18 cellular contexts compared by ENCODE assay signal in the genomic region with DNA sequence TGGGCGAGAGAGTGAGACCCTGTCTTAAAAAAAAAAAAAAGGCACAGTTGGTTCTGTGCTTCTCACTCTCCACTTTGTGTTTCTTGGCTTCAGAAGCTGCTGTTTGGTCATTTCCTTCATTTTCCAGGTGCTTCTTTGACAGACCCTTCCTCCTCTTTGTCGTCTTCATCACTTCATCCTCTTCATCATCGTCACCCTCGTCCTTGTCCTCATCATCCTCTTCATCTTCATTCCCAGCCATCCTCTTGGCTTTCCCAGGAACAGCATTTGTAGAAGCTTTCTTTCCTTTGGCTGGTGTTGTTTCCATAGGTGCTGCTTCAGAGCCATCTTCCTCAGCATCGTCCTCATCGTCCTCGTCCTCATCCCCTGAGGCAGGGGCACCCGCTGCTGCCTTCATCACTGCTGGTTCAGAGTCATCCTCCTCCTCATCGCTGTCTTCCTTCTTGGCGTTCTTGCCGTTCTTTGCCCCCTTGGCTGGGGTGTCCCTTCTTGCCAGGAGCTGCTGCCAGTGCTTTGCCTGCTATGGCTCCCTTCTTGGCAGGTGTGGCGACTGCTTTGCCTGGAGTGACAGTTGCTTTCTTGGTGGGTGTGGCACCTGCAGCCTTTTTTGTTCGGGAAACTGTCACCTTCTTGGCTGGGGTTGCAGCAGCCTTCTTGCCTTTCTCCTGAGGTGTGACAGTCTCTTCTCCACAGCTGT. TPM values are rescaled to one million over a fixed set of nuclear protein-coding genes. Genes with fewer than 3 reads are reported as not detected.
DNase-seq lines count a peak whose midpoint lies in the region; ATAC-seq, FAIRE-seq and TF ChIP-seq lines count a peak whose summit lies in the region.
"Had no signal": no experiment of that assay in that cellular context is flagged by ENCODE, and none has a peak within 500 bp of the region (broad histone marks: within the 10 kb centered on the region; RNA-seq: fewer than 3 reads in every experiment).

No MANE protein-coding gene starts in this region.

- no peak for TF ChIP-seq EP300 in HepG2 (IDR thresholded peaks at IDR 0.05; ENCODE audit: low read depth in 2 of 2, low read length in 2 of 2)
- TF ChIP-seq EP300 in HepG2 (CRISPR knock-in tag; IDR thresholded peaks at IDR 0.05; ENCODE audit: borderline replicate concordance), result no peak
- TF ChIP-seq EP300 in upper lobe of left lung (IDR thresholded peaks at IDR 0.05), result no peak

- peaks cover 2 to 28% of the 10 kb centered on the region in 2 experiments; a peak in 4 of 5 replicates for H3K36me3 ChIP-seq in HepG2 (replicated peaks in 1 of 2; ENCODE audit: control insufficient read depth in 1 of 2, insufficient read depth in 2 of 2, low read length in 2 of 2)
- peaks cover 0 to 3% (median 0%) of the 10 kb centered on the region in 4 donors for H3K36me3 ChIP-seq in right lobe of liver
- peaks cover 0 to 15% (median 8%) of the 10 kb centered on the region in 4 donors for H3K36me3 ChIP-seq in upper lobe of left lung

- no peak for TF ChIP-seq RAD21 in HepG2 (CRISPR knock-in tag; IDR thresholded peaks at IDR 0.05)

- H3K4me3 Mint-ChIP-seq in activated T-helper 17 cell treated with anti-CD3 and anti-CD28 coated beads, Interleukin-2, amount 50 U/mL, for 72 hours, result no peak overlapping the region

- WGBS in HepG2 (ENCODE audit: low lambda C conversion rate), result 95% methylated on average over 13 of the region's 13 CpGs
- WGBS in right lobe of liver (ENCODE audit: insufficient coverage, low coverage, low lambda C conversion rate, missing lambda C conversion rate), result 87% methylated on average over 11 of the region's 13 CpGs
- WGBS in upper lobe of left lung, 2 donors, result 93% methylated on average over 12 to 13 of the region's 13 CpGs

- H3K4me2 ChIP-seq in HepG2 (ENCODE audit: low read depth, low read length), result no peak overlapping the region
- H3K4me2 ChIP-seq: SK-N-SH had no signal

- in situ Hi-C loops in HepG2 (cut with HindIII; ENCODE audit: extremely low pct_ligation_motif_present, low pct_unique_long_range_greater_than_20kb), result no loop called here

- ATAC-seq in HepG2 (no peak), right lobe of liver (no peak), upper lobe of left lung (ENCODE audit: low FRiP score in 2 of 2) (no peak)
- no peak for ATAC-seq in activated T-helper 17 cell treated with anti-CD3 and anti-CD28 coated beads, Interleukin-2, amount 50 U/mL, for 72 hours (replicated peaks)
- ATAC-seq: HCT116 had no signal

- H3K36me3 Mint-ChIP-seq in activated T-helper 17 cell treated with anti-CD3 and anti-CD28 coated beads, Interleukin-2, amount 50 U/mL, for 72 hours (ENCODE audit: low read depth), result peaks cover 67% of the 10 kb centered on the region

- H3K27me3 Mint-ChIP-seq in activated T-helper 17 cell treated with anti-CD3 and anti-CD28 coated beads, Interleukin-2, amount 50 U/mL, for 72 hours, result no peaks in the 10 kb centered on the region
- H3K27me3 Mint-ChIP-seq: CD4-positive, alpha-beta memory T cell had no signal

- TF ChIP-seq POLR2A in HepG2 (IDR thresholded peaks at IDR 0.05; ENCODE audit: insufficient read depth in 1 of 2, low read depth in 2 of 2, low read length in 2 of 2) (no peak), right lobe of liver (IDR thresholded peaks at IDR 0.05) (no peak), upper lobe of left lung (IDR thresholded peaks at IDR 0.05) (no peak)

- intact Hi-C loops in HepG2 (cut with micrococcal nuclease; ENCODE audit: unreplicated experiment), result no loop called here
- intact Hi-C loops in right lobe of liver (cut with DNase I), result no loop called here

- H3K9me3 ChIP-seq in HepG2 (ENCODE audit: low read length) (no peaks in the 10 kb centered on the region), right lobe of liver (no peaks in the 10 kb centered on the region), upper lobe of left lung (no peaks in the 10 kb centered on the region)
- H3K9me3 ChIP-seq: SK-N-SH had no signal

- POLR2A ChIA-PET in HepG2 (lab: Yijun Ruan, JAX), result interaction anchor here (1.0 kb wide), 1 partner anchor 15 kb away, joined by 4 read pairs; no protein-coding TSS in a partner anchor

- peak overlapping the region; percentile 58 for H3K27ac Mint-ChIP-seq in activated T-helper 17 cell treated with anti-CD3 and anti-CD28 coated beads, Interleukin-2, amount 50 U/mL, for 72 hours

- no peaks in the 10 kb centered on the region for H3K9me3 Mint-ChIP-seq in activated T-helper 17 cell treated with anti-CD3 and anti-CD28 coated beads, Interleukin-2, amount 50 U/mL, for 72 hours
- H3K9me3 Mint-ChIP-seq: CD4-positive, alpha-beta memory T cell had no signal

- peaks cover 48% of the 10 kb centered on the region for H3K79me2 ChIP-seq in HepG2 (ENCODE audit: insufficient read depth, low read length)

- no peak for DNase-seq in HepG2 (ENCODE audit: low spot score)
- no peak for DNase-seq in right lobe of liver
- no peak for DNase-seq in upper lobe of left lung
- no peak for DNase-seq in activated CD4-positive, alpha-beta T cell treated with anti-CD3 and anti-CD28 coated beads for 4 hours
- DNase-seq: ACHN; CD4-positive, alpha-beta memory T cell; DND-41; GDM1; GM23248; NCI-H146; NCI-H2227 treated with DMSO at 0.1 percent for 48 hours; NCI-H526 treated with DMSO at 0.1 percent for 48 hours; NK-92 treated with Interleukin-12 subunit alpha and Interleukin-12 subunit beta, amount 100 ng/mL, for 24 hours; SK-N-SH had no signal

- H4K20me1 ChIP-seq in HepG2 (ENCODE audit: insufficient read depth, low read length), result no peaks in the 10 kb centered on the region; the same call in 1 of the 2 replicates

- H3K4me1 Mint-ChIP-seq in activated T-helper 17 cell treated with anti-CD3 and anti-CD28 coated beads, Interleukin-2, amount 50 U/mL, for 72 hours, result peaks cover 16% of the 10 kb centered on the region

- no TSS peak for BruUV-seq in HepG2 (replicated peaks; lab: Mats Ljungman, UMichigan)

- no peak for FAIRE-seq in HepG2 (lab: Jason Lieb, UNC)
- FAIRE-seq: GM12892 had no signal

- no peak for TF ChIP-seq CTCF in HepG2 (CRISPR knock-in tag; IDR thresholded peaks at IDR 0.05)
- TF ChIP-seq CTCF in right lobe of liver (IDR thresholded peaks at IDR 0.05), result no peak
- no peak for TF ChIP-seq CTCF in upper lobe of left lung (IDR thresholded peaks at IDR 0.05)

- H3K4me3 ChIP-seq in HepG2 (replicated peaks in 1 of 3; ENCODE audit: insufficient read depth in 1 of 3, low read depth in 2 of 3, low read length in 3 of 3) (no peak overlapping the region), right lobe of liver (no peak overlapping the region), upper lobe of left lung (no peak overlapping the region)
- H3K4me3 ChIP-seq: GM23248 had no signal

- H2AFZ ChIP-seq in HepG2 (ENCODE audit: low read length), result no peak overlapping the region
- H2AFZ ChIP-seq: GM23248 had no signal

- CTCF ChIA-PET in HepG2 (lab: Yijun Ruan, JAX; ENCODE audit: low intra/inter-chr PET ratio, low total read pairs), result no interaction called here

- H3K4me1 ChIP-seq in HepG2 (ENCODE audit: insufficient read depth, low read length) (peaks cover 40% of the 10 kb centered on the region), right lobe of liver (no peaks in the 10 kb centered on the region), upper lobe of left lung (peaks cover 6 to 27% (median 10%) of the 10 kb centered on the region in 4 donors)

- H3K9ac ChIP-seq in HepG2 (ENCODE audit: insufficient read depth, low read depth, low read length), result no peak overlapping the region
- H3K9ac ChIP-seq: GM23248, SK-N-SH had no signal

- H3K27me3 ChIP-seq in HepG2 (ENCODE audit: control insufficient read depth in 1 of 2, insufficient read depth in 2 of 2, low read length in 2 of 2) (no peaks in the 10 kb centered on the region), right lobe of liver (no peaks in the 10 kb centered on the region), upper lobe of left lung (no peaks in the 10 kb centered on the region)

- H3K27ac ChIP-seq in HepG2 (ENCODE audit: extremely low read length, insufficient read depth, low read length), result no peak overlapping the region
- no peak overlapping the region for H3K27ac ChIP-seq in right lobe of liver
- no peak overlapping the region for H3K27ac ChIP-seq in upper lobe of left lung
- H3K27ac ChIP-seq: GM23248 had no signal

RNA-seq across cellular contexts. Expression of a gene that starts 7.1 kb away (rescaled TPM):
- total RNA-seq in HepG2 (2016; rRNA removed; fragmentation: Illumina TruSeq; extraction: Trizol), result 66.4 and 81.5 TPM in 2 replicates
- 37.0 and 38.7 TPM in 2 replicates for total RNA-seq in HepG2 (2016; cell fraction: cytosol; rRNA removed; fragmentation: Illumina TruSeq; extraction: Trizol; ENCODE audit: low read depth)
- total RNA-seq in HepG2 (2016; cell fraction: insoluble cytoplasmic fraction; rRNA removed; fragmentation: Illumina TruSeq; extraction: Trizol), result 54.7 and 84.6 TPM in 2 replicates
- 88.7 and 91.1 TPM in 2 replicates for total RNA-seq in HepG2 (2016; cell fraction: membrane; rRNA removed; fragmentation: Illumina TruSeq; extraction: Trizol)
- 50.3 and 58.9 TPM in 2 replicates for total RNA-seq in HepG2 (2016; cell fraction: nucleus; rRNA removed; fragmentation: Illumina TruSeq; extraction: Trizol)
- polyA plus RNA-seq in HepG2 (2011; rRNA removed), result 125 and 139 TPM in 2 replicates
- polyA plus RNA-seq in HepG2 (2011; cell fraction: cytosol; rRNA removed), result 72.4 and 105 TPM in 2 replicates
- 222 and 282 TPM in 2 replicates for polyA plus RNA-seq in HepG2 (2011; cell fraction: nucleus; rRNA removed)
- polyA plus RNA-seq in HepG2 (2012), result 114 and 126 TPM in 2 replicates
- polyA plus RNA-seq in HepG2 (2016; cell fraction: cytosol; fragmentation: Illumina TruSeq; extraction: Trizol; ENCODE audit: low read depth), result 45.2 and 45.6 TPM in 2 replicates
- 68.3 and 84.3 TPM in 2 replicates for polyA plus RNA-seq in HepG2 (2016; cell fraction: insoluble cytoplasmic fraction; fragmentation: Illumina TruSeq; extraction: Trizol; ENCODE audit: low read depth)
- polyA plus RNA-seq in HepG2 (2016; cell fraction: membrane; fragmentation: Illumina TruSeq; extraction: Trizol; ENCODE audit: low read depth), result 80.1 and 85.2 TPM in 2 replicates
- 135 and 137 TPM in 2 replicates for polyA plus RNA-seq in HepG2 (2016; cell fraction: nucleus; fragmentation: Illumina TruSeq; extraction: Trizol; ENCODE audit: insufficient read depth, low read depth)
- polyA minus RNA-seq in HepG2 (2011; rRNA and poly(A)+ RNA removed; ENCODE audit: low replicate concordance), result 117 and 139 TPM in 2 replicates
- 60.1 and 64.7 TPM in 2 replicates for polyA minus RNA-seq in HepG2 (2011; cell fraction: cytosol; rRNA and poly(A)+ RNA removed)
- 67.3 and 68.4 TPM in 2 replicates for polyA minus RNA-seq in HepG2 (2011; cell fraction: nucleus; rRNA and poly(A)+ RNA removed)
- 10 to 100 TPM in 4 of 6 experiments, 1 to 10 TPM in 2; 8.0 to 14.8 (median 12.4) TPM for total RNA-seq in right lobe of liver
- total RNA-seq in activated T-helper 17 cell treated with anti-CD3 and anti-CD28 coated beads, Interleukin-2, amount 50 U/mL, for 72 hours, result 100 to 1,000 TPM in 1 of 2 donors, 10 to 100 TPM in 1; 51.5 to 108 TPM
- total RNA-seq in upper lobe of left lung, result 100 to 1,000 TPM in 2 of 6 donors, 10 to 100 TPM in 4; 47.2 to 128 (median 78.9) TPM

RNA-seq across cellular contexts. Expression of a gene that starts 18.7 kb away (rescaled TPM):
- total RNA-seq in HepG2 (2016; rRNA removed; fragmentation: Illumina TruSeq; extraction: Trizol) (3.0 and 5.0 TPM in 2 replicates), right lobe of liver (1 to 10 TPM in 2 of 6 experiments, under 1 TPM in 3, not detected in 1; 0.43 to 1.2 (median 0.74) TPM), upper lobe of left lung (100 to 1,000 TPM in 1 of 6 donors, 10 to 100 TPM in 1, 1 to 10 TPM in 4; 1.9 to 130 (median 6.6) TPM)
- total RNA-seq in HepG2 (2016; cell fraction: cytosol; rRNA removed; fragmentation: Illumina TruSeq; extraction: Trizol; ENCODE audit: low read depth), result 7.7 and 12.2 TPM in 2 replicates
- total RNA-seq in HepG2 (2016; cell fraction: insoluble cytoplasmic fraction; rRNA removed; fragmentation: Illumina TruSeq; extraction: Trizol), result 2.7 and 3.9 TPM in 2 replicates
- 8.1 and 14.4 TPM in 2 replicates for total RNA-seq in HepG2 (2016; cell fraction: membrane; rRNA removed; fragmentation: Illumina TruSeq; extraction: Trizol)
- 1.6 and 3.7 TPM in 2 replicates for total RNA-seq in HepG2 (2016; cell fraction: nucleus; rRNA removed; fragmentation: Illumina TruSeq; extraction: Trizol)
- polyA plus RNA-seq in HepG2 (2011; rRNA removed), result 66.4 and 91.2 TPM in 2 replicates
- polyA plus RNA-seq in HepG2 (2011; cell fraction: cytosol; rRNA removed), result 27.0 and 41.7 TPM in 2 replicates
- polyA plus RNA-seq in HepG2 (2011; cell fraction: nucleus; rRNA removed), result 838 and 949 TPM in 2 replicates
- 36.4 and 41.6 TPM in 2 replicates for polyA plus RNA-seq in HepG2 (2012)
- polyA plus RNA-seq in HepG2 (2016; cell fraction: cytosol; fragmentation: Illumina TruSeq; extraction: Trizol; ENCODE audit: low read depth), result 10.3 and 12.4 TPM in 2 replicates
- polyA plus RNA-seq in HepG2 (2016; cell fraction: insoluble cytoplasmic fraction; fragmentation: Illumina TruSeq; extraction: Trizol; ENCODE audit: low read depth), result 4.0 and 6.0 TPM in 2 replicates
- polyA plus RNA-seq in HepG2 (2016; cell fraction: membrane; fragmentation: Illumina TruSeq; extraction: Trizol; ENCODE audit: low read depth), result 10.0 and 11.0 TPM in 2 replicates
- polyA plus RNA-seq in HepG2 (2016; cell fraction: nucleus; fragmentation: Illumina TruSeq; extraction: Trizol; ENCODE audit: insufficient read depth, low read depth), result 5.5 and 8.4 TPM in 2 replicates
- 0.12 and 15.7 TPM in 2 replicates for polyA minus RNA-seq in HepG2 (2011; rRNA and poly(A)+ RNA removed; ENCODE audit: low replicate concordance)
- polyA minus RNA-seq in HepG2 (2011; cell fraction: cytosol; rRNA and poly(A)+ RNA removed), result 5.2 and 6.7 TPM in 2 replicates
- 70.7 and 83.0 TPM in 2 replicates for polyA minus RNA-seq in HepG2 (2011; cell fraction: nucleus; rRNA and poly(A)+ RNA removed)
- 1 to 10 TPM in 1 of 2 donors, under 1 TPM in 1; 0.41 to 2.1 TPM for total RNA-seq in activated T-helper 17 cell treated with anti-CD3 and anti-CD28 coated beads, Interleukin-2, amount 50 U/mL, for 72 hours
- total RNA-seq: HT1080 had no signal

RNA-seq across cellular contexts. Expression of a gene that starts 23.7 kb away (rescaled TPM):
- total RNA-seq in HepG2 (2016; rRNA removed; fragmentation: Illumina TruSeq; extraction: Trizol), result 81.0 and 84.7 TPM in 2 replicates
- total RNA-seq in HepG2 (2016; cell fraction: cytosol; rRNA removed; fragmentation: Illumina TruSeq; extraction: Trizol; ENCODE audit: low read depth), result 70.4 and 100.0 TPM in 2 replicates
- 80.8 and 84.7 TPM in 2 replicates for total RNA-seq in HepG2 (2016; cell fraction: insoluble cytoplasmic fraction; rRNA removed; fragmentation: Illumina TruSeq; extraction: Trizol)
- total RNA-seq in HepG2 (2016; cell fraction: membrane; rRNA removed; fragmentation: Illumina TruSeq; extraction: Trizol), result 80.1 and 91.8 TPM in 2 replicates
- total RNA-seq in HepG2 (2016; cell fraction: nucleus; rRNA removed; fragmentation: Illumina TruSeq; extraction: Trizol), result 33.1 and 42.9 TPM in 2 replicates
- 199 and 202 TPM in 2 replicates for polyA plus RNA-seq in HepG2 (2011; rRNA removed)
- polyA plus RNA-seq in HepG2 (2011; cell fraction: cytosol; rRNA removed), result 251 and 366 TPM in 2 replicates
- polyA plus RNA-seq in HepG2 (2011; cell fraction: nucleus; rRNA removed), result 166 and 175 TPM in 2 replicates
- 67.3 and 131 TPM in 2 replicates for polyA plus RNA-seq in HepG2 (2012)
- 77.4 and 109 TPM in 2 replicates for polyA plus RNA-seq in HepG2 (2016; cell fraction: cytosol; fragmentation: Illumina TruSeq; extraction: Trizol; ENCODE audit: low read depth)
- 78.7 and 86.2 TPM in 2 replicates for polyA plus RNA-seq in HepG2 (2016; cell fraction: insoluble cytoplasmic fraction; fragmentation: Illumina TruSeq; extraction: Trizol; ENCODE audit: low read depth)
- polyA plus RNA-seq in HepG2 (2016; cell fraction: membrane; fragmentation: Illumina TruSeq; extraction: Trizol; ENCODE audit: low read depth), result 77.7 and 87.6 TPM in 2 replicates
- 59.2 and 68.0 TPM in 2 replicates for polyA plus RNA-seq in HepG2 (2016; cell fraction: nucleus; fragmentation: Illumina TruSeq; extraction: Trizol; ENCODE audit: insufficient read depth, low read depth)
- 52.1 and 111 TPM in 2 replicates for polyA minus RNA-seq in HepG2 (2011; rRNA and poly(A)+ RNA removed; ENCODE audit: low replicate concordance)
- polyA minus RNA-seq in HepG2 (2011; cell fraction: cytosol; rRNA and poly(A)+ RNA removed), result 30.4 and 35.6 TPM in 2 replicates
- polyA minus RNA-seq in HepG2 (2011; cell fraction: nucleus; rRNA and poly(A)+ RNA removed), result 38.6 and 51.1 TPM in 2 replicates
- 100 to 1,000 TPM in 1 of 6 experiments, 10 to 100 TPM in 5; 46.5 to 105 (median 56.7) TPM for total RNA-seq in right lobe of liver
- 10 to 100 TPM; 30.1 to 30.7 TPM for total RNA-seq in activated T-helper 17 cell treated with anti-CD3 and anti-CD28 coated beads, Interleukin-2, amount 50 U/mL, for 72 hours
- 100 to 1,000 TPM in 2 of 6 donors, 10 to 100 TPM in 4; 55.5 to 134 (median 80.5) TPM for total RNA-seq in upper lobe of left lung

RNA-seq across cellular contexts. Expression of a gene that starts 27.4 kb away (rescaled TPM):
- 0.48 and 1.1 TPM in 2 replicates for total RNA-seq in HepG2 (2016; rRNA removed; fragmentation: Illumina TruSeq; extraction: Trizol)
- total RNA-seq in HepG2 (2016; cell fraction: cytosol; rRNA removed; fragmentation: Illumina TruSeq; extraction: Trizol; ENCODE audit: low read depth), result 0.61 and 0.71 TPM in 2 replicates
- 0.30 and 1.00 TPM in 2 replicates for total RNA-seq in HepG2 (2016; cell fraction: insoluble cytoplasmic fraction; rRNA removed; fragmentation: Illumina TruSeq; extraction: Trizol)
- total RNA-seq in HepG2 (2016; cell fraction: membrane; rRNA removed; fragmentation: Illumina TruSeq; extraction: Trizol), result 0.59 and 0.90 TPM in 2 replicates
- total RNA-seq in HepG2 (2016; cell fraction: nucleus; rRNA removed; fragmentation: Illumina TruSeq; extraction: Trizol), result 1.0 TPM in 2 replicates
- 1.2 and 1.4 TPM in 2 replicates for polyA plus RNA-seq in HepG2 (2011; rRNA removed)
- polyA plus RNA-seq in HepG2 (2011; cell fraction: cytosol; rRNA removed), result 0.45 and 0.97 TPM in 2 replicates
- polyA plus RNA-seq in HepG2 (2011; cell fraction: nucleus; rRNA removed), result 22.1 and 27.9 TPM in 2 replicates
- polyA plus RNA-seq in HepG2 (2012), result 2.2 TPM in 2 replicates
- 0.40 and 0.78 TPM in 2 replicates for polyA plus RNA-seq in HepG2 (2016; cell fraction: cytosol; fragmentation: Illumina TruSeq; extraction: Trizol; ENCODE audit: low read depth)
- 0.61 and 0.74 TPM in 2 replicates for polyA plus RNA-seq in HepG2 (2016; cell fraction: insoluble cytoplasmic fraction; fragmentation: Illumina TruSeq; extraction: Trizol; ENCODE audit: low read depth)
- 0.52 and 0.76 TPM in 2 replicates for polyA plus RNA-seq in HepG2 (2016; cell fraction: membrane; fragmentation: Illumina TruSeq; extraction: Trizol; ENCODE audit: low read depth)
- polyA plus RNA-seq in HepG2 (2016; cell fraction: nucleus; fragmentation: Illumina TruSeq; extraction: Trizol; ENCODE audit: insufficient read depth, low read depth), result 4.1 and 4.6 TPM in 2 replicates
- polyA minus RNA-seq in HepG2 (2011; rRNA and poly(A)+ RNA removed; ENCODE audit: low replicate concordance), result 0.77 and 1.1 TPM in 2 replicates
- 1.5 and 1.8 TPM in 2 replicates for polyA minus RNA-seq in HepG2 (2011; cell fraction: cytosol; rRNA and poly(A)+ RNA removed)
- 3.0 and 3.3 TPM in 2 replicates for polyA minus RNA-seq in HepG2 (2011; cell fraction: nucleus; rRNA and poly(A)+ RNA removed)
- total RNA-seq in right lobe of liver, result 1 to 10 TPM; 1.7 to 2.8 (median 2.6) TPM
- 10 to 100 TPM in 1 of 2 donors, 1 to 10 TPM in 1; 4.3 to 12.9 TPM for total RNA-seq in activated T-helper 17 cell treated with anti-CD3 and anti-CD28 coated beads, Interleukin-2, amount 50 U/mL, for 72 hours
- total RNA-seq in upper lobe of left lung, result 1 to 10 TPM; 1.4 to 7.3 (median 3.0) TPM

RNA-seq across cellular contexts. Expression of a gene that starts 34.3 kb away (rescaled TPM):
- total RNA-seq in HepG2 (2016; rRNA removed; fragmentation: Illumina TruSeq; extraction: Trizol) (155 and 192 TPM in 2 replicates), right lobe of liver (10 to 100 TPM; 30.5 to 66.6 (median 49.3) TPM), upper lobe of left lung (100 to 1,000 TPM in 1 of 6 donors, 10 to 100 TPM in 5; 51.3 to 135 (median 64.1) TPM)
- total RNA-seq in HepG2 (2016; cell fraction: cytosol; rRNA removed; fragmentation: Illumina TruSeq; extraction: Trizol; ENCODE audit: low read depth), result 102 and 115 TPM in 2 replicates
- total RNA-seq in HepG2 (2016; cell fraction: insoluble cytoplasmic fraction; rRNA removed; fragmentation: Illumina TruSeq; extraction: Trizol), result 166 and 201 TPM in 2 replicates
- 119 and 147 TPM in 2 replicates for total RNA-seq in HepG2 (2016; cell fraction: membrane; rRNA removed; fragmentation: Illumina TruSeq; extraction: Trizol)
- 76.8 and 86.8 TPM in 2 replicates for total RNA-seq in HepG2 (2016; cell fraction: nucleus; rRNA removed; fragmentation: Illumina TruSeq; extraction: Trizol)
- 184 and 189 TPM in 2 replicates for polyA plus RNA-seq in HepG2 (2011; rRNA removed)
- 184 and 289 TPM in 2 replicates for polyA plus RNA-seq in HepG2 (2011; cell fraction: cytosol; rRNA removed)
- 352 and 483 TPM in 2 replicates for polyA plus RNA-seq in HepG2 (2011; cell fraction: nucleus; rRNA removed)
- polyA plus RNA-seq in HepG2 (2012), result 109 and 121 TPM in 2 replicates
- polyA plus RNA-seq in HepG2 (2016; cell fraction: cytosol; fragmentation: Illumina TruSeq; extraction: Trizol; ENCODE audit: low read depth), result 97.4 and 122 TPM in 2 replicates
- polyA plus RNA-seq in HepG2 (2016; cell fraction: insoluble cytoplasmic fraction; fragmentation: Illumina TruSeq; extraction: Trizol; ENCODE audit: low read depth), result 136 and 146 TPM in 2 replicates
- polyA plus RNA-seq in HepG2 (2016; cell fraction: membrane; fragmentation: Illumina TruSeq; extraction: Trizol; ENCODE audit: low read depth), result 95.2 and 109 TPM in 2 replicates
- 167 and 176 TPM in 2 replicates for polyA plus RNA-seq in HepG2 (2016; cell fraction: nucleus; fragmentation: Illumina TruSeq; extraction: Trizol; ENCODE audit: insufficient read depth, low read depth)
- polyA minus RNA-seq in HepG2 (2011; rRNA and poly(A)+ RNA removed; ENCODE audit: low replicate concordance), result 32.0 and 34.3 TPM in 2 replicates
- 21.5 and 26.7 TPM in 2 replicates for polyA minus RNA-seq in HepG2 (2011; cell fraction: cytosol; rRNA and poly(A)+ RNA removed)
- polyA minus RNA-seq in HepG2 (2011; cell fraction: nucleus; rRNA and poly(A)+ RNA removed), result 33.4 and 39.9 TPM in 2 replicates
- 100 to 1,000 TPM; 138 to 194 TPM for total RNA-seq in activated T-helper 17 cell treated with anti-CD3 and anti-CD28 coated beads, Interleukin-2, amount 50 U/mL, for 72 hours
